18 cellular contexts compared by ENCODE assay signal in the genomic region with DNA sequence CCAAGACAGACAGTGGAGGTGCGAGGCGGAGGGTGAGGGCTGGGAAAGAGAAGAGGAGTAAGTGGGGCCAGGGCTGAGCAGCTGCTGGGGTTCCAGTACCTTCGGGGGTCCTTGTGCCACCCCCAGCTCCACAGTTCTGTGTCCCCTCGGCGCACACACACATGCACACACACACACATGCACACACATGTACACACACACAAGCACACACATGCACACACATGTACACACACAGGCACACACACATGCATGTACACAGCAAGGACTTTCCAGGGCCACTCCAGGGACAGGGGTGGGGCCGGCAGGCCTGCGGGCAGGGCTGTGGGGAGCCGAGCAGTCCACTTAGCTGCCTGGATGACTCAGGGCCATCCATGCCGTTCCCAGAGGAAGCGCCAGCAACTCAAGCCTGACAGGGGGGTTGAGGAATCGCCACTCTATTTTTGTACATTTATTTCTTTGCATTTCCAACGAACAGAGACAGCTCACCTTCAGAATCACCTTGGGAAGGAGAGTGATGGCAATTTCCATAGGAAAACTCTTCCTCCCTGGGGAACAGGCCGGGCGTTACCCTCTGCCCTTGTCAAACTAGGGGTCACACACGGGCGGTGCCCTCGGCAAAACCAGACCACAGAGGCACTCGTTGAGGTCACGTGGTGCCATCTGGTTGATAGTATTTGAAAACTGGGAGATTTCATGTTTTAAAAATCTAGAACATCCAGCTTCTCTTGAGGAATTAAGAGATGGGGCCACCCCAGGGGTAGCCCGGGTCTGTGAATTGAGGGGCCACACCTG.
DNase-seq lines count a peak whose midpoint lies in the region; ATAC-seq and TF ChIP-seq lines count a peak whose summit lies in the region.
"Had no signal": no experiment of that assay in that cellular context is flagged by ENCODE, and none has a peak within 500 bp of the region (broad histone marks: within the 10 kb centered on the region; RNA-seq: fewer than 3 reads in every experiment).

No MANE protein-coding gene starts in this region.

- H3K27ac Mint-ChIP-seq in WTC11 (0 out of 2 replicates have a peak overlapping the region, but pooled peaks have one; percentile 36), glutamatergic neuron (ENCODE audit: unreplicated experiment) (no peak overlapping the region)
- H3K27ac Mint-ChIP-seq: B cell, type B pancreatic cell had no signal

- H3K4me3 ChIP-seq in AG04449 (ENCODE audit: low read depth, low read length) (no peak overlapping the region), lower lobe of right lung (no peak overlapping the region)
- H3K4me3 ChIP-seq: colonic mucosa, esophagus muscularis mucosa, mucosa of descending colon, SK-N-MC had no signal

- H3K9me3 Mint-ChIP-seq in WTC11 (no peaks in the 10 kb centered on the region), glutamatergic neuron (ENCODE audit: unreplicated experiment) (peaks cover 3% of the 10 kb centered on the region)
- H3K9me3 Mint-ChIP-seq: type B pancreatic cell had no signal

- peaks cover 4% of the 10 kb centered on the region; the same call in 1 of the 2 replicates for H3K4me1 Mint-ChIP-seq in WTC11
- peaks cover 18% of the 10 kb centered on the region for H3K4me1 Mint-ChIP-seq in glutamatergic neuron (ENCODE audit: low read depth, unreplicated experiment)
- H3K4me1 Mint-ChIP-seq: B cell had no signal

- CTCF ChIA-PET in AG04449 (lab: Yijun Ruan, JAX) (interaction anchor here (1.1 kb wide), 2 partner anchors 42 to 70 kb away, joined by 3 to 5 read pairs; no protein-coding TSS in a partner anchor), WTC11 (lab: Charles Lee) (no interaction called here)

- no peaks in the 10 kb centered on the region for H3K36me3 Mint-ChIP-seq in WTC11
- H3K36me3 Mint-ChIP-seq in glutamatergic neuron (ENCODE audit: unreplicated experiment): no peaks in the 10 kb centered on the region
- H3K36me3 Mint-ChIP-seq: type B pancreatic cell had no signal

- TF ChIP-seq CTCF in AG04449 (IDR thresholded peaks at IDR 0.05; ENCODE audit: insufficient read depth, low read length, missing control alignments) (no peak), WTC11 (IDR thresholded peaks at IDR 0.05) (no peak), glutamatergic neuron (IDR thresholded peaks at IDR 0.05; ENCODE audit: partially characterized antibody, unreplicated experiment) (no peak), lower lobe of right lung (IDR thresholded peaks at IDR 0.05) (no peak)

- no peak for ATAC-seq in WTC11
- no peak for ATAC-seq in HG03442 (IDR thresholded peaks at IDR 0.05; ENCODE audit: unreplicated experiment)
- ATAC-seq in GM21737 (IDR thresholded peaks at IDR 0.05; ENCODE audit: unreplicated experiment): no peak
- ATAC-seq in lower lobe of right lung: no peak
- ATAC-seq: mucosa of descending colon had no signal

- H3K9me3 ChIP-seq in lower lobe of right lung: no peaks in the 10 kb centered on the region
- H3K9me3 ChIP-seq: colonic mucosa, esophagus muscularis mucosa, mucosa of descending colon had no signal

- POLR2A ChIA-PET in AG04449 (lab: Yijun Ruan, JAX) (no interaction called here), WTC11 (lab: Charles Lee) (no interaction called here)

- H3K27ac ChIP-seq in lower lobe of right lung: no peak overlapping the region
- H3K27ac ChIP-seq: colonic mucosa, esophagus muscularis mucosa, SK-N-MC, VCaP had no signal

- no peaks in the 10 kb centered on the region for H3K4me1 ChIP-seq in lower lobe of right lung
- H3K4me1 ChIP-seq: colonic mucosa, esophagus muscularis mucosa had no signal

- intact Hi-C loops in lower lobe of right lung (cut with DNase I): no loop called here

- H3K4me3 Mint-ChIP-seq in WTC11 (no peak overlapping the region), glutamatergic neuron (ENCODE audit: unreplicated experiment) (no peak overlapping the region)
- H3K4me3 Mint-ChIP-seq: B cell, type B pancreatic cell had no signal

- H3K27me3 Mint-ChIP-seq in WTC11 (ENCODE audit: low read depth) (no peaks in the 10 kb centered on the region), glutamatergic neuron (ENCODE audit: unreplicated experiment) (peaks cover 12% of the 10 kb centered on the region)
- H3K27me3 Mint-ChIP-seq: type B pancreatic cell had no signal

- no peaks in the 10 kb centered on the region for H3K36me3 ChIP-seq in lower lobe of right lung
- H3K36me3 ChIP-seq: colonic mucosa, esophagus muscularis mucosa had no signal

- H3K27me3 ChIP-seq in lower lobe of right lung (ENCODE audit: low read depth): no peaks in the 10 kb centered on the region
- H3K27me3 ChIP-seq: colonic mucosa had no signal

- DNase-seq in AG04449 (ENCODE audit: low read depth, low spot score) (peak; percentile 7), H4 (ENCODE audit: low spot score) (peak; percentile 54), WTC11 (ENCODE audit: low spot score) (no peak), glutamatergic neuron (peak; percentile 34), NCI-H2171 (lab: John Stamatoyannopoulos, UW) (no peak), lower lobe of right lung (no peak)
- DNase-seq: activated naive CD4-positive, alpha-beta T cell treated with anti-CD3 and anti-CD28 coated beads, Interleukin-2, amount 50 U/mL, for 16 hours; colonic mucosa; DMS53; stimulated activated CD4-positive, alpha-beta T cell treated with anti-CD3 and anti-CD28 coated beads, Interleukin-2, amount 100 ng/mL, for 24 hours had no signal

TF ChIP-seq in WTC11, 78 proteins besides CTCF, POLR2A, EP300 and RAD21:
- TF ChIP-seq GRHL2 (CRISPR knock-in tag; IDR thresholded peaks at IDR 0.05; ENCODE audit: insufficient replicate concordance, severe bottlenecking) (no peak), ETV6 (CRISPR knock-in tag; IDR thresholded peaks at IDR 0.05) (no peak), SMAD3 (CRISPR knock-in tag; IDR thresholded peaks at IDR 0.05; ENCODE audit: borderline replicate concordance) (no peak), CREM (CRISPR knock-in tag; IDR thresholded peaks at IDR 0.05) (no peak), ZNF121 (CRISPR knock-in tag; IDR thresholded peaks at IDR 0.05) (no peak), CREB1 (CRISPR knock-in tag; IDR thresholded peaks at IDR 0.05) (no peak)
- TF ChIP-seq, protein P1, sequence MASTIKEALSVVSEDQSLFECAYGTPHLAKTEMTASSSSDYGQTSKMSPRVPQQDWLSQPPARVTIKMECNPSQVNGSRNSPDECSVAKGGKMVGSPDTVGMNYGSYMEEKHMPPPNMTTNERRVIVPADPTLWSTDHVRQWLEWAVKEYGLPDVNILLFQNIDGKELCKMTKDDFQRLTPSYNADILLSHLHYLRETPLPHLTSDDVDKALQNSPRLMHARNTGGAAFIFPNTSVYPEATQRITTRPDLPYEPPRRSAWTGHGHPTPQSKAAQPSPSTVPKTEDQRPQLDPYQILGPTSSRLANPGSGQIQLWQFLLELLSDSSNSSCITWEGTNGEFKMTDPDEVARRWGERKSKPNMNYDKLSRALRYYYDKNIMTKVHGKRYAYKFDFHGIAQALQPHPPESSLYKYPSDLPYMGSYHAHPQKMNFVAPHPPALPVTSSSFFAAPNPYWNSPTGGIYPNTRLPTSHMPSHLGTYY (CRISPR knock-in tag; IDR thresholded peaks at IDR 0.05): no peak
- TF ChIP-seq, protein P2, sequence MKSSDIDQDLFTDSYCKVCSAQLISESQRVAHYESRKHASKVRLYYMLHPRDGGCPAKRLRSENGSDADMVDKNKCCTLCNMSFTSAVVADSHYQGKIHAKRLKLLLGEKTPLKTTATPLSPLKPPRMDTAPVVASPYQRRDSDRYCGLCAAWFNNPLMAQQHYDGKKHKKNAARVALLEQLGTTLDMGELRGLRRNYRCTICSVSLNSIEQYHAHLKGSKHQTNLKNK (CRISPR knock-in tag; IDR thresholded peaks at IDR 0.05): no peak
- TF ChIP-seq, protein P3, sequence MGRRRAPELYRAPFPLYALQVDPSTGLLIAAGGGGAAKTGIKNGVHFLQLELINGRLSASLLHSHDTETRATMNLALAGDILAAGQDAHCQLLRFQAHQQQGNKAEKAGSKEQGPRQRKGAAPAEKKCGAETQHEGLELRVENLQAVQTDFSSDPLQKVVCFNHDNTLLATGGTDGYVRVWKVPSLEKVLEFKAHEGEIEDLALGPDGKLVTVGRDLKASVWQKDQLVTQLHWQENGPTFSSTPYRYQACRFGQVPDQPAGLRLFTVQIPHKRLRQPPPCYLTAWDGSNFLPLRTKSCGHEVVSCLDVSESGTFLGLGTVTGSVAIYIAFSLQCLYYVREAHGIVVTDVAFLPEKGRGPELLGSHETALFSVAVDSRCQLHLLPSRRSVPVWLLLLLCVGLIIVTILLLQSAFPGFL (CRISPR knock-in tag; IDR thresholded peaks at IDR 0.05; ENCODE audit: borderline replicate concordance): no peak
- TF ChIP-seq, protein P4, sequence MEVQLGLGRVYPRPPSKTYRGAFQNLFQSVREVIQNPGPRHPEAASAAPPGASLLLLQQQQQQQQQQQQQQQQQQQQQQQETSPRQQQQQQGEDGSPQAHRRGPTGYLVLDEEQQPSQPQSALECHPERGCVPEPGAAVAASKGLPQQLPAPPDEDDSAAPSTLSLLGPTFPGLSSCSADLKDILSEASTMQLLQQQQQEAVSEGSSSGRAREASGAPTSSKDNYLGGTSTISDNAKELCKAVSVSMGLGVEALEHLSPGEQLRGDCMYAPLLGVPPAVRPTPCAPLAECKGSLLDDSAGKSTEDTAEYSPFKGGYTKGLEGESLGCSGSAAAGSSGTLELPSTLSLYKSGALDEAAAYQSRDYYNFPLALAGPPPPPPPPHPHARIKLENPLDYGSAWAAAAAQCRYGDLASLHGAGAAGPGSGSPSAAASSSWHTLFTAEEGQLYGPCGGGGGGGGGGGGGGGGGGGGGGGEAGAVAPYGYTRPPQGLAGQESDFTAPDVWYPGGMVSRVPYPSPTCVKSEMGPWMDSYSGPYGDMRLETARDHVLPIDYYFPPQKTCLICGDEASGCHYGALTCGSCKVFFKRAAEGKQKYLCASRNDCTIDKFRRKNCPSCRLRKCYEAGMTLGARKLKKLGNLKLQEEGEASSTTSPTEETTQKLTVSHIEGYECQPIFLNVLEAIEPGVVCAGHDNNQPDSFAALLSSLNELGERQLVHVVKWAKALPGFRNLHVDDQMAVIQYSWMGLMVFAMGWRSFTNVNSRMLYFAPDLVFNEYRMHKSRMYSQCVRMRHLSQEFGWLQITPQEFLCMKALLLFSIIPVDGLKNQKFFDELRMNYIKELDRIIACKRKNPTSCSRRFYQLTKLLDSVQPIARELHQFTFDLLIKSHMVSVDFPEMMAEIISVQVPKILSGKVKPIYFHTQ (CRISPR knock-in tag; IDR thresholded peaks at IDR 0.05): no peak
- TF ChIP-seq, protein P5, sequence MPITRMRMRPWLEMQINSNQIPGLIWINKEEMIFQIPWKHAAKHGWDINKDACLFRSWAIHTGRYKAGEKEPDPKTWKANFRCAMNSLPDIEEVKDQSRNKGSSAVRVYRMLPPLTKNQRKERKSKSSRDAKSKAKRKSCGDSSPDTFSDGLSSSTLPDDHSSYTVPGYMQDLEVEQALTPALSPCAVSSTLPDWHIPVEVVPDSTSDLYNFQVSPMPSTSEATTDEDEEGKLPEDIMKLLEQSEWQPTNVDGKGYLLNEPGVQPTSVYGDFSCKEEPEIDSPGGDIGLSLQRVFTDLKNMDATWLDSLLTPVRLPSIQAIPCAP (CRISPR knock-in tag; IDR thresholded peaks at IDR 0.05): no peak

Comparison
In these comparisons a context has a peak if more than half of its experiments do, and no peak if none do; other contexts are left out.
1. DNase-seq: peak in AG04449 (single experiment), H4 (single experiment) and glutamatergic neuron (single experiment); none in WTC11 (single experiment), NCI-H2171 (single experiment) and lower lobe of right lung (single experiment).